Comparison of ENCODE assay signal across 10 cellular contexts in genomic region chr17:76700290-76700626, GRCh38. TPM values are rescaled to one million over a fixed set of nuclear protein-coding genes. Genes with fewer than 3 reads are reported as not detected.
DNase-seq lines count a peak whose midpoint lies in the region; ATAC-seq and TF ChIP-seq lines count a peak whose summit lies in the region.
"Had no signal": no experiment of that assay in that cellular context is flagged by ENCODE, and none has a peak within 500 bp of the region (broad histone marks: within the 10 kb centered on the region; RNA-seq: fewer than 3 reads in every experiment).

No MANE protein-coding gene starts in this region.

- peaks cover 13% of the 10 kb centered on the region for H3K79me2 ChIP-seq in parathyroid adenoma

- intact Hi-C loops in A673 (cut with micrococcal nuclease; ENCODE audit: unreplicated experiment): no loop called here

- peak overlapping the region; percentile 0 to 64 (median 55); a peak in 16 of 20 replicates for H3K4me3 ChIP-seq in BLaER1 treated with 17β-estradiol and CSF1 and Interleukin-3, amounts not matched to agents 10 nM and 100 nM
- H3K4me3 ChIP-seq in cardiac muscle cell (no peak overlapping the region), parathyroid adenoma (ENCODE audit: low read depth, low read length) (peak overlapping the region; percentile 13), A673 (ENCODE audit: low read depth, low read length, poor library complexity, severe bottlenecking) (no peak overlapping the region)
- H3K4me3 ChIP-seq: SK-N-MC had no signal

- H3K9ac ChIP-seq in BLaER1 treated with 17β-estradiol and CSF1 and Interleukin-3, amounts not matched to agents 10 nM and 100 nM: peak overlapping the region; percentile 57 to 92 (median 76); a peak in 21 of 22 replicates
- H3K9ac ChIP-seq in parathyroid adenoma: no peak overlapping the region

- POLR2A ChIA-PET in A673 (lab: Charles Lee; ENCODE audit: low non-redundant PET): no interaction called here

- CTCF ChIA-PET in A673 (lab: Charles Lee): no interaction called here

- DNase-seq in cardiac muscle cell (ENCODE audit: low read depth in 1 of 2, low spot score in 1 of 2) (no peak), NCI-H1048 (lab: John Stamatoyannopoulos, UW) (no peak), A673 (ENCODE audit: low spot score) (no peak), NCI-H1105 (lab: John Stamatoyannopoulos, UW) (no peak)
- DNase-seq: occipital lobe had no signal

- TF ChIP-seq CTCF in cardiac muscle cell (IDR thresholded peaks at IDR 0.05; ENCODE audit: low read depth, low read length): no peak
- TF ChIP-seq CTCF in parathyroid adenoma (IDR thresholded peaks at IDR 0.05): no peak
- no peak for TF ChIP-seq CTCF in A673 (conservative IDR thresholded peaks at IDR 0.05; ENCODE audit: low read depth, low read length)

- no peaks in the 10 kb centered on the region for H3K36me3 ChIP-seq in BLaER1 treated with 17β-estradiol and CSF1 and Interleukin-3, amounts not matched to agents 10 nM and 100 nM
- H3K36me3 ChIP-seq in cardiac muscle cell: no peaks in the 10 kb centered on the region
- H3K36me3 ChIP-seq in parathyroid adenoma (ENCODE audit: control insufficient read depth, insufficient read depth, low read length): no peaks in the 10 kb centered on the region
- no peaks in the 10 kb centered on the region for H3K36me3 ChIP-seq in A673 (ENCODE audit: insufficient read depth, low read length, poor library complexity, severe bottlenecking)

- 0 out of 22 replicates have a peak, but pooled peaks cover 0 to 5% (median 0%) of the 10 kb centered on the region in 11 experiments for H3K9me3 ChIP-seq in BLaER1 treated with 17β-estradiol and CSF1 and Interleukin-3, amounts not matched to agents 10 nM and 100 nM (replicated peaks in 1 of 11)
- no peaks in the 10 kb centered on the region for H3K9me3 ChIP-seq in cardiac muscle cell (ENCODE audit: low read depth)
- no peaks in the 10 kb centered on the region for H3K9me3 ChIP-seq in parathyroid adenoma (ENCODE audit: control insufficient read depth, low read length)
- H3K9me3 ChIP-seq in A673 (ENCODE audit: low read depth, low read length, poor library complexity, severe bottlenecking): no peaks in the 10 kb centered on the region

- H3K27ac ChIP-seq in BLaER1 treated with 17β-estradiol and CSF1 and Interleukin-3, amounts not matched to agents 10 nM and 100 nM: peak overlapping the region in 10 of 11 experiments; percentile 73 to 98 (median 88); a peak in 21 of 22 replicates
- peak overlapping the region; percentile 89 for H3K27ac ChIP-seq in cardiac muscle cell
- peak overlapping the region; percentile 87 for H3K27ac ChIP-seq in parathyroid adenoma
- H3K27ac ChIP-seq in A673 (ENCODE audit: low read depth, low read length, poor library complexity, severe bottlenecking): no peak overlapping the region
- H3K27ac ChIP-seq: SK-N-MC had no signal

- H3K27me3 ChIP-seq in BLaER1 treated with 17β-estradiol and CSF1 and Interleukin-3, amounts not matched to agents 10 nM and 100 nM: no peaks in the 10 kb centered on the region
- H3K27me3 ChIP-seq in cardiac muscle cell: no peaks in the 10 kb centered on the region
- H3K27me3 ChIP-seq in parathyroid adenoma (ENCODE audit: control insufficient read depth, insufficient read depth, low read length): no peaks in the 10 kb centered on the region
- no peaks in the 10 kb centered on the region for H3K27me3 ChIP-seq in A673 (replicated peaks; ENCODE audit: insufficient read depth, low read depth, low read length, poor library complexity)

- H3K4me1 ChIP-seq in BLaER1 treated with 17β-estradiol and CSF1 and Interleukin-3, amounts not matched to agents 10 nM and 100 nM: peaks cover 81 to 99% (median 95%) of the 10 kb centered on the region in 10 experiments
- H3K4me1 ChIP-seq in cardiac muscle cell (ENCODE audit: low read depth): peaks cover 51% of the 10 kb centered on the region
- peaks cover 58% of the 10 kb centered on the region for H3K4me1 ChIP-seq in parathyroid adenoma
- H3K4me1 ChIP-seq in A673 (ENCODE audit: insufficient read depth, low read length, poor library complexity, severe bottlenecking): peaks cover 19% of the 10 kb centered on the region

- peak overlapping the region; percentile 62 for H2AFZ ChIP-seq in parathyroid adenoma

- no peaks in the 10 kb centered on the region; a peak in 1 of 22 replicates for H4K20me1 ChIP-seq in BLaER1 treated with 17β-estradiol and CSF1 and Interleukin-3, amounts not matched to agents 10 nM and 100 nM

- ATAC-seq in SK-N-SH treated with all-trans-retinoic acid at 6 μM for 48 hours (peak; percentile 60), HG03520 (IDR thresholded peaks at IDR 0.05; ENCODE audit: unreplicated experiment) (no peak)

- H3K4me2 ChIP-seq in BLaER1 treated with 17β-estradiol and CSF1 and Interleukin-3, amounts not matched to agents 10 nM and 100 nM: peak overlapping the region; percentile 71 to 100 (median 95)
- H3K4me2 ChIP-seq in parathyroid adenoma (ENCODE audit: low read length): peak overlapping the region; percentile 68

- no TSS peak for BruUV-seq in A673 (replicated peaks; lab: Mats Ljungman, UMichigan)

TF ChIP-seq in SK-N-SH treated with all-trans-retinoic acid at 6 μM for 48 hours, 23 proteins besides CTCF, POLR2A, EP300 and RAD21 (continues in another document):
- TF ChIP-seq, protein P1, sequence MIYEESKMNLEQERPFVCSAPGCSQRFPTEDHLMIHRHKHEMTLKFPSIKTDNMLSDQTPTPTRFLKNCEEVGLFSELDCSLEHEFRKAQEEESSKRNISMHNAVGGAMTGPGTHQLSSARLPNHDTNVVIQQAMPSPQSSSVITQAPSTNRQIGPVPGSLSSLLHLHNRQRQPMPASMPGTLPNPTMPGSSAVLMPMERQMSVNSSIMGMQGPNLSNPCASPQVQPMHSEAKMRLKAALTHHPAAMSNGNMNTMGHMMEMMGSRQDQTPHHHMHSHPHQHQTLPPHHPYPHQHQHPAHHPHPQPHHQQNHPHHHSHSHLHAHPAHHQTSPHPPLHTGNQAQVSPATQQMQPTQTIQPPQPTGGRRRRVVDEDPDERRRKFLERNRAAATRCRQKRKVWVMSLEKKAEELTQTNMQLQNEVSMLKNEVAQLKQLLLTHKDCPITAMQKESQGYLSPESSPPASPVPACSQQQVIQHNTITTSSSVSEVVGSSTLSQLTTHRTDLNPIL (CRISPR knock-in tag; IDR thresholded peaks at IDR 0.05; ENCODE audit: low read depth): no peak
- TF ChIP-seq ZFP3 (CRISPR knock-in tag; IDR thresholded peaks at IDR 0.05) (no peak), CSDC2 (CRISPR knock-in tag; IDR thresholded peaks at IDR 0.05) (no peak), TSHZ2 (CRISPR knock-in tag; IDR thresholded peaks at IDR 0.05) (no peak), TOX (CRISPR knock-in tag; IDR thresholded peaks at IDR 0.05; ENCODE audit: borderline replicate concordance) (no peak), PPARA (CRISPR knock-in tag; IDR thresholded peaks at IDR 0.05; ENCODE audit: borderline replicate concordance) (no peak), ZNF8 (CRISPR knock-in tag; IDR thresholded peaks at IDR 0.05) (no peak), SNAI2 (CRISPR knock-in tag; IDR thresholded peaks at IDR 0.05) (no peak)
- TF ChIP-seq, protein P2, sequence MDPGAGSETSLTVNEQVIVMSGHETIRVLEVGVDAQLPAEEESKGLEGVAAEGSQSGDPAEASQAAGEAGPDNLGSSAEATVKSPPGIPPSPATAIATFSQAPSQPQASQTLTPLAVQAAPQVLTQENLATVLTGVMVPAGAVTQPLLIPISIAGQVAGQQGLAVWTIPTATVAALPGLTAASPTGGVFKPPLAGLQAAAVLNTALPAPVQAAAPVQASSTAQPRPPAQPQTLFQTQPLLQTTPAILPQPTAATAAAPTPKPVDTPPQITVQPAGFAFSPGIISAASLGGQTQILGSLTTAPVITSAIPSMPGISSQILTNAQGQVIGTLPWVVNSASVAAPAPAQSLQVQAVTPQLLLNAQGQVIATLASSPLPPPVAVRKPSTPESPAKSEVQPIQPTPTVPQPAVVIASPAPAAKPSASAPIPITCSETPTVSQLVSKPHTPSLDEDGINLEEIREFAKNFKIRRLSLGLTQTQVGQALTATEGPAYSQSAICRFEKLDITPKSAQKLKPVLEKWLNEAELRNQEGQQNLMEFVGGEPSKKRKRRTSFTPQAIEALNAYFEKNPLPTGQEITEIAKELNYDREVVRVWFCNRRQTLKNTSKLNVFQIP (CRISPR knock-in tag; IDR thresholded peaks at IDR 0.05; ENCODE audit: borderline replicate concordance, low read depth): no peak

RNA-seq across cellular contexts. Expression of gene MXRA7, which starts 10.5 kb away (rescaled TPM):
- 101 and 123 TPM in 2 replicates for total RNA-seq in cardiac muscle cell
- 164 and 178 TPM in 2 replicates for polyA plus RNA-seq in cardiac muscle cell
- 61.5 and 62.8 TPM in 2 replicates for total RNA-seq in A673 (2021)

RNA-seq across cellular contexts. Expression of gene JMJD6, which starts 26.1 kb away (rescaled TPM):
- total RNA-seq in cardiac muscle cell (23.5 and 25.1 TPM in 2 replicates), A673 (2021) (66.9 and 77.6 TPM in 2 replicates)
- polyA plus RNA-seq in cardiac muscle cell: 25.3 and 33.6 TPM in 2 replicates

RNA-seq across cellular contexts. Expression of gene METTL23, which starts 26.4 kb away (rescaled TPM):
- total RNA-seq in cardiac muscle cell: 47.6 and 62.0 TPM in 2 replicates
- 77.9 and 83.0 TPM in 2 replicates for polyA plus RNA-seq in cardiac muscle cell
- 42.4 and 46.0 TPM in 2 replicates for total RNA-seq in A673 (2021)

RNA-seq across cellular contexts. Expression of gene SRSF2, which starts 36.9 kb away (rescaled TPM):
- total RNA-seq in cardiac muscle cell: 398 and 520 TPM in 2 replicates
- 217 and 265 TPM in 2 replicates for polyA plus RNA-seq in cardiac muscle cell
- total RNA-seq in A673 (2021): 406 and 440 TPM in 2 replicates

RNA-seq across cellular contexts. Expression of gene MFSD11, which starts 37.7 kb away (rescaled TPM):
- 45.8 and 69.2 TPM in 2 replicates for total RNA-seq in cardiac muscle cell
- 55.6 and 68.1 TPM in 2 replicates for polyA plus RNA-seq in cardiac muscle cell
- total RNA-seq in A673 (2021): 37.4 and 38.8 TPM in 2 replicates

Comparison
In these comparisons a context has a peak if more than half of its experiments do, and no peak if none do; other contexts are left out.
1. H3K4me3 ChIP-seq: peak in BLaER1 treated with 17β-estradiol and CSF1 and Interleukin-3, amounts not matched to agents 10 nM and 100 nM (10 of 10) and parathyroid adenoma (single experiment); none in cardiac muscle cell (single experiment) and A673 (single experiment).